9 cellular contexts compared by ENCODE assay signal in genomic region chr17:41655611-41656111, GRCh38. TPM values are rescaled to one million over a fixed set of nuclear protein-coding genes. Genes with fewer than 3 reads are reported as not detected.
DNase-seq lines count a peak whose midpoint lies in the region; ATAC-seq and TF ChIP-seq lines count a peak whose summit lies in the region.
"Had no signal": no experiment of that assay in that cellular context is flagged by ENCODE, and none has a peak within 500 bp of the region (broad histone marks: within the 10 kb centered on the region; RNA-seq: fewer than 3 reads in every experiment).

No MANE protein-coding gene starts in this region.

- no peaks in the 10 kb centered on the region for H3K9me3 ChIP-seq in IMR-90 (ENCODE audit: control insufficient read depth, insufficient read depth, low read length)
- no peaks in the 10 kb centered on the region for H3K9me3 ChIP-seq in duodenal mucosa (ENCODE audit: control insufficient read depth in 1 of 2, low read length in 2 of 2)
- H3K9me3 ChIP-seq in trophoblast cell (ENCODE audit: insufficient read depth, low read depth, low read length) = peaks cover 4% of the 10 kb centered on the region
- no peaks in the 10 kb centered on the region for H3K9me3 ChIP-seq in CD4-positive, alpha-beta T cell (ENCODE audit: control insufficient read depth, low read length)

- H3K4me2 ChIP-seq in IMR-90 (ENCODE audit: low read depth, low read length) (no peak overlapping the region), trophoblast cell (ENCODE audit: low read length) (no peak overlapping the region)

- no peak overlapping the region for H3K4me3 Mint-ChIP-seq in CD4-positive, alpha-beta T cell

- H3K79me1 ChIP-seq in IMR-90 (ENCODE audit: low read depth in 1 of 2, low read length in 2 of 2) = no peaks in the 10 kb centered on the region
- peaks cover 8% of the 10 kb centered on the region for H3K79me1 ChIP-seq in trophoblast cell (ENCODE audit: low read length)

- WGBS in IMR-90 (ENCODE audit: extremely low coverage in 2 of 2, insufficient read length in 1 of 2), 2 experiments = 27% methylated on average over 5 of the region's 18 CpGs; no CpG with 5 or more reads in 1 of the 2 experiments
- WGBS in trophoblast cell (ENCODE audit: extremely low coverage, insufficient coverage, insufficient read length) = no CpG with 5 or more reads among the region's 18 CpGs

- H3K27me3 ChIP-seq in IMR-90 (ENCODE audit: control insufficient read depth, insufficient read depth, low read length) = peaks cover 3% of the 10 kb centered on the region; the same call in 1 of the 2 replicates
- no peaks in the 10 kb centered on the region for H3K27me3 ChIP-seq in duodenal mucosa (ENCODE audit: control insufficient read depth in 1 of 2, insufficient read depth in 2 of 2, low read length in 2 of 2)
- no peaks in the 10 kb centered on the region for H3K27me3 ChIP-seq in trophoblast cell (ENCODE audit: insufficient read depth, low read length)
- H3K27me3 ChIP-seq in CD4-positive, alpha-beta T cell (ENCODE audit: control insufficient read depth, insufficient read depth, low read length) = no peaks in the 10 kb centered on the region

- no TSS peak for BruUV-seq in IMR-90 (replicated peaks; lab: Mats Ljungman, UMichigan)

- H2AK5ac ChIP-seq in IMR-90 (ENCODE audit: low read depth, low read length) (peak overlapping the region; percentile 15; the same call in 1 of the 2 replicates), trophoblast cell (ENCODE audit: low read length) (peak overlapping the region; percentile 5)

- H3K14ac ChIP-seq in IMR-90 (replicated peaks; ENCODE audit: low read depth, low read length) = no peak overlapping the region
- H3K14ac ChIP-seq in trophoblast cell (ENCODE audit: low read length) = peak overlapping the region; percentile 36

- H3K27ac Mint-ChIP-seq in CD4-positive, alpha-beta T cell = no peak overlapping the region

- TF ChIP-seq RAD21 in IMR-90 (IDR thresholded peaks at IDR 0.05; ENCODE audit: low read length) = no peak

- H2BK20ac ChIP-seq in IMR-90 (ENCODE audit: low read depth, low read length) = no peak overlapping the region

- H3K27me3 Mint-ChIP-seq in CD4-positive, alpha-beta T cell = no peaks in the 10 kb centered on the region

- H4K8ac ChIP-seq in IMR-90 (ENCODE audit: low read depth in 2 of 2, low read length in 2 of 2) = no peak overlapping the region
- H4K8ac ChIP-seq in trophoblast cell (ENCODE audit: low read depth, low read length) = peak overlapping the region; percentile 13

- no peaks in the 10 kb centered on the region for H3K4me1 ChIP-seq in IMR-90 (ENCODE audit: control insufficient read depth, insufficient read depth, low read length)
- peaks cover 74 to 88% of the 10 kb centered on the region in 2 donors for H3K4me1 ChIP-seq in duodenal mucosa (ENCODE audit: control insufficient read depth in 1 of 2, insufficient read depth in 2 of 2, low read length in 2 of 2)
- peaks cover 10 to 13% of the 10 kb centered on the region in 2 experiments for H3K4me1 ChIP-seq in trophoblast cell (ENCODE audit: control insufficient read depth in 1 of 2, insufficient read depth in 2 of 2, low read length in 2 of 2)

- POLR2A ChIA-PET in IMR-90 (lab: Charles Lee; ENCODE audit: unreplicated experiment) = no interaction called here
- POLR2A ChIA-PET in CD4-positive, alpha-beta T cell (lab: Charles Lee) = no interaction called here

- H3K36me3 ChIP-seq in IMR-90 (ENCODE audit: control insufficient read depth, insufficient read depth, low read length) = no peaks in the 10 kb centered on the region
- no peaks in the 10 kb centered on the region for H3K36me3 ChIP-seq in duodenal mucosa (ENCODE audit: control insufficient read depth in 1 of 2, insufficient read depth in 2 of 2, low read length in 2 of 2)
- H3K36me3 ChIP-seq in trophoblast cell (ENCODE audit: control insufficient read depth in 1 of 2, insufficient read depth in 2 of 2, low read length in 2 of 2) = no peaks in the 10 kb centered on the region

- H3K9me3 Mint-ChIP-seq in CD4-positive, alpha-beta T cell = no peaks in the 10 kb centered on the region

- no peak overlapping the region for H3K56ac ChIP-seq in IMR-90 (ENCODE audit: extremely low read depth, insufficient read depth, low read length)

- dilution Hi-C loops in IMR-90 (cut with HindIII; ENCODE audit: low sequenced_read_pairs, unreplicated experiment) = no loop called here

- H2BK120ac ChIP-seq in IMR-90 (ENCODE audit: low read depth, low read length) (no peak overlapping the region), trophoblast cell (ENCODE audit: insufficient read depth, low read length, poor library complexity) (peak overlapping the region; percentile 4)

- H2AFZ ChIP-seq in IMR-90 (replicated peaks; ENCODE audit: low read length, poor library complexity) (peak overlapping the region; percentile 80), trophoblast cell (ENCODE audit: insufficient read depth, low read length, poor library complexity) (peak overlapping the region; percentile 7)

- ATAC-seq in IMR-90 (ENCODE audit: low read depth) = no peak
- ATAC-seq in CD4-positive, alpha-beta T cell (ENCODE audit: poor library complexity) = no peak

- H3K9me1 ChIP-seq in IMR-90 (ENCODE audit: insufficient read depth, low read length) = peaks cover 5% of the 10 kb centered on the region

- H3K4ac ChIP-seq in IMR-90 (ENCODE audit: low read depth, low read length) (no peak overlapping the region), trophoblast cell (ENCODE audit: low read depth, low read length) (no peak overlapping the region)

- H3K23ac ChIP-seq in IMR-90 (ENCODE audit: low read depth, low read length) (no peak overlapping the region), trophoblast cell (ENCODE audit: low read length) (no peak overlapping the region)

- TF ChIP-seq CTCF in IMR-90 (conservative IDR thresholded peaks at IDR 0.05; ENCODE audit: low read depth, low read length) = no peak
- no peak for TF ChIP-seq CTCF in CD4-positive, alpha-beta T cell (IDR thresholded peaks at IDR 0.05)

- H3K27ac ChIP-seq in IMR-90 (ENCODE audit: insufficient read depth, low read length) (no peak overlapping the region), duodenal mucosa (ENCODE audit: low read depth, low read length) (peak overlapping the region; percentile 94), trophoblast cell (ENCODE audit: low read depth, low read length) (no peak overlapping the region)
- H3K27ac ChIP-seq in CD4-positive, alpha-beta T cell (ENCODE audit: low read depth, low read length) = no peak overlapping the region

- H2BK12ac ChIP-seq in trophoblast cell (ENCODE audit: low read length) = peak overlapping the region; percentile 12

- no peaks in the 10 kb centered on the region for H3K4me1 Mint-ChIP-seq in CD4-positive, alpha-beta T cell (ENCODE audit: low read depth)

- H3K9ac ChIP-seq in IMR-90 (ENCODE audit: low read depth, low read length) = no peak overlapping the region
- peak overlapping the region; percentile 84 to 86 for H3K9ac ChIP-seq in duodenal mucosa (ENCODE audit: low read depth in 1 of 2, low read length in 2 of 2)
- H3K9ac ChIP-seq in trophoblast cell (ENCODE audit: low read length) = no peak overlapping the region

- DNase-seq in IMR-90 = no peak
- DNase-seq in trophoblast cell = peak; percentile 82 to 83
- no peak for DNase-seq in CD4-positive, alpha-beta T cell
- no peak for DNase-seq in OCI-M2 (lab: John Stamatoyannopoulos, UW; ENCODE audit: unreplicated experiment)
- no peak for DNase-seq in activated gamma-delta T cell treated with Interleukin-2 at 50 U/mL for 16 hours
- DNase-seq: activated CD4-positive, alpha-beta T cell treated with anti-CD3 and anti-CD28 coated beads, Interleukin-2, amount 50 U/mL, for 4 hours; central memory CD4-positive, alpha-beta T cell had no signal

- CTCF ChIA-PET in IMR-90 (lab: Yijun Ruan, JAX) = no interaction called here
- CTCF ChIA-PET in CD4-positive, alpha-beta T cell (lab: Charles Lee) = no interaction called here

- no peaks in the 10 kb centered on the region for H4K20me1 ChIP-seq in IMR-90 (ENCODE audit: insufficient read depth, low read length)

- intact Hi-C loops in IMR-90 (cut with micrococcal nuclease) = no loop called here
- intact Hi-C loops in CD4-positive, alpha-beta T cell (cut with DNase I, micrococcal nuclease) = no loop called here

- H2BK5ac ChIP-seq in IMR-90 (ENCODE audit: low read depth, low read length, poor library complexity, severe bottlenecking) (no peak overlapping the region), trophoblast cell (ENCODE audit: low read depth, low read length, poor library complexity) (no peak overlapping the region)

- no peak overlapping the region for H4K5ac ChIP-seq in IMR-90 (ENCODE audit: low read depth, low read length)

- in situ Hi-C loops in IMR-90 (cut with MboI; ENCODE audit: low sequenced_read_pairs) = loop anchor here (25.0 kb wide), 1 partner anchor 1293 kb away; the partner anchor contains the start of gene GJD3

- no peaks in the 10 kb centered on the region for H3K36me3 Mint-ChIP-seq in CD4-positive, alpha-beta T cell (ENCODE audit: low read depth)

- no peak overlapping the region for H3K18ac ChIP-seq in IMR-90 (ENCODE audit: low read depth, low read length)
- H3K18ac ChIP-seq in trophoblast cell (ENCODE audit: low read length) = peak overlapping the region; percentile 42

- no peak overlapping the region for H4K91ac ChIP-seq in IMR-90 (ENCODE audit: insufficient read depth, low read depth, low read length)
- H4K91ac ChIP-seq in trophoblast cell (ENCODE audit: low read depth, low read length) = peak overlapping the region; percentile 45

- H2AK9ac ChIP-seq in IMR-90 (replicated peaks; ENCODE audit: low read depth, low read length, poor library complexity) = peak overlapping the region; percentile 40

- H3K4me3 ChIP-seq in IMR-90 (ENCODE audit: insufficient read depth, low read depth, low read length) (no peak overlapping the region), duodenal mucosa (ENCODE audit: low read depth in 1 of 2, low read length in 2 of 2) (peak overlapping the region in 1 of 2 donors; percentile 41), trophoblast cell (ENCODE audit: low read depth, low read length) (no peak overlapping the region)

- no peak overlapping the region for H4K12ac ChIP-seq in trophoblast cell (ENCODE audit: low read depth, low read length)

- H2BK15ac ChIP-seq in IMR-90 (ENCODE audit: low read depth, low read length) = no peak overlapping the region

- H3K79me2 ChIP-seq in trophoblast cell (ENCODE audit: control insufficient read depth, insufficient read depth, low read length, poor library complexity) = no peaks in the 10 kb centered on the region

- TF ChIP-seq POLR2A in IMR-90 (IDR thresholded peaks at IDR 0.05; ENCODE audit: low read depth, low read length) = no peak

RNA-seq across cellular contexts. Expression of gene KRT17, which starts 31.3 kb away (rescaled TPM):
- 2.5 TPM in 2 replicates for total RNA-seq in IMR-90 (2012; rRNA removed)
- polyA plus RNA-seq in IMR-90 (2012; rRNA removed) = 4.6 and 5.3 TPM in 2 replicates
- 5.6 and 6.7 TPM in 2 replicates for polyA plus RNA-seq in IMR-90 (2012; cell fraction: cytosol; rRNA removed)
- 1.6 and 2.2 TPM in 2 replicates for polyA plus RNA-seq in IMR-90 (2012; cell fraction: nucleus; rRNA removed; ENCODE audit: low replicate concordance)
- 145 and 161 TPM in 2 replicates for polyA plus RNA-seq in trophoblast cell (2013)
- not detected for total RNA-seq in CD4-positive, alpha-beta T cell

RNA-seq across cellular contexts. Expression of gene EIF1, which starts 33.0 kb away (rescaled TPM):
- total RNA-seq in IMR-90 (2012; rRNA removed) = 89.4 and 102 TPM in 2 replicates
- polyA plus RNA-seq in IMR-90 (2012; rRNA removed) = 381 and 388 TPM in 2 replicates
- polyA plus RNA-seq in IMR-90 (2012; cell fraction: cytosol; rRNA removed) = 195 and 266 TPM in 2 replicates
- polyA plus RNA-seq in IMR-90 (2012; cell fraction: nucleus; rRNA removed; ENCODE audit: low replicate concordance) = 262 and 802 TPM in 2 replicates
- polyA plus RNA-seq in trophoblast cell (2013) = 905 and 911 TPM in 2 replicates
- 1,000 to 10,000 TPM; 3,351 to 3,391 TPM for total RNA-seq in CD4-positive, alpha-beta T cell

RNA-seq across cellular contexts. Expression of gene KRT16, which starts 43.1 kb away (rescaled TPM):
- not detected in 2 replicates for total RNA-seq in IMR-90 (2012; rRNA removed)
- polyA plus RNA-seq in IMR-90 (2012; rRNA removed) = not detected in 2 replicates
- polyA plus RNA-seq in IMR-90 (2012; cell fraction: cytosol; rRNA removed) = not detected in 2 replicates
- polyA plus RNA-seq in IMR-90 (2012; cell fraction: nucleus; rRNA removed; ENCODE audit: low replicate concordance) = 0.09 TPM in 1 of 2 replicates, not detected in the other
- 7.9 and 8.4 TPM in 2 replicates for polyA plus RNA-seq in trophoblast cell (2013)
- total RNA-seq in CD4-positive, alpha-beta T cell = not detected
- total RNA-seq: NCI-H460 had no signal

RNA-seq across cellular contexts. Expression of gene GAST, which starts 56.5 kb away (rescaled TPM):
- total RNA-seq in IMR-90 (2012; rRNA removed) = not detected in 2 replicates
- polyA plus RNA-seq in IMR-90 (2012; rRNA removed) = not detected in 2 replicates
- polyA plus RNA-seq in IMR-90 (2012; cell fraction: cytosol; rRNA removed) = not detected in 2 replicates
- polyA plus RNA-seq in IMR-90 (2012; cell fraction: nucleus; rRNA removed; ENCODE audit: low replicate concordance) = not detected in 2 replicates
- 25.4 and 27.3 TPM in 2 replicates for polyA plus RNA-seq in trophoblast cell (2013)
- not detected for total RNA-seq in CD4-positive, alpha-beta T cell
- total RNA-seq: NCI-H460 had no signal

Comparison
In these comparisons a context has a peak if more than half of its experiments do, and no peak if none do; other contexts are left out.
1. DNase-seq: peak in trophoblast cell (2 of 2); none in IMR-90 (single experiment), CD4-positive, alpha-beta T cell (0 of 10), OCI-M2 (single experiment) and activated gamma-delta T cell treated with Interleukin-2 at 50 U/mL for 16 hours (single experiment).
2. H3K9ac ChIP-seq: peak in duodenal mucosa (2 of 2); none in IMR-90 (single experiment) and trophoblast cell (single experiment).
3. RNA of gene EIF1, which starts 33.0 kb away (total RNA-seq): 3,351 to 3,391 TPM in CD4-positive, alpha-beta T cell; 89.4 to 102 TPM in IMR-90; every median in the first group is over 10 times any median in the second.